ENCODE assay signal across 8 cellular contexts in genomic region chr2:173159794-173160463, GRCh38.
DNase-seq lines count a peak whose midpoint lies in the region; ATAC-seq and TF ChIP-seq lines count a peak whose summit lies in the region.

No MANE protein-coding gene starts in this region.

- H3K27me3 Mint-ChIP-seq in endodermal cell (ENCODE audit: insufficient read depth) = no peaks in the 10 kb centered on the region

- peaks cover 27% of the 10 kb centered on the region for H3K9me3 ChIP-seq in endodermal cell (ENCODE audit: control insufficient read depth, low read length)

- peaks cover 5% of the 10 kb centered on the region for H3K4me1 Mint-ChIP-seq in endodermal cell

- H3K27me3 ChIP-seq in endodermal cell (ENCODE audit: control insufficient read depth, insufficient read depth, low read length, poor library complexity, severe bottlenecking) = no peaks in the 10 kb centered on the region

- 77% methylated on average over 1 of the region's 1 CpG; no CpG with 5 or more reads in 1 of the 2 experiments for WGBS in endodermal cell (ENCODE audit: insufficient coverage in 1 of 2, insufficient read length in 1 of 2), 2 experiments

- TF ChIP-seq POLR2A in NB4 (IDR thresholded peaks at IDR 0.05; ENCODE audit: extremely low read depth, insufficient read length) = no peak

- no peak for ATAC-seq in HG03196 (IDR thresholded peaks at IDR 0.05; ENCODE audit: unreplicated experiment)

- H3K9me3 Mint-ChIP-seq in endodermal cell = peaks cover 29% of the 10 kb centered on the region

- no peaks in the 10 kb centered on the region for H3K4me1 ChIP-seq in endodermal cell (ENCODE audit: control insufficient read depth, insufficient read depth, low read length)

- no peak overlapping the region for H3K27ac Mint-ChIP-seq in endodermal cell

- DNase-seq in AG20443 (ENCODE audit: low spot score) = peak; percentile 92
- DNase-seq in NB4 (ENCODE audit: low read depth) = peak; percentile 76
- DNase-seq in endodermal cell = peak; percentile 50
- peak; percentile 55 for DNase-seq in myocyte (ENCODE audit: low read depth)
- no peak for DNase-seq in NCI-H1048 (lab: John Stamatoyannopoulos, UW)
- no peak for DNase-seq in germinal center (ENCODE audit: low spot score)
- no peak for DNase-seq in activated CD8-positive, alpha-beta memory T cell treated with anti-CD3 and anti-CD28 coated beads for 24 hours

- H3K4me3 ChIP-seq in NB4 (ENCODE audit: low read depth, low read length) (no peak overlapping the region), endodermal cell (ENCODE audit: low read length) (no peak overlapping the region)

- TF ChIP-seq CTCF in NB4 (IDR thresholded peaks at IDR 0.05; ENCODE audit: low read depth, low read length) = no peak
- TF ChIP-seq CTCF in endodermal cell (conservative IDR thresholded peaks at IDR 0.05) = no peak

- no peak overlapping the region for H3K27ac ChIP-seq in endodermal cell (ENCODE audit: low read depth, low read length)

- peaks cover 5% of the 10 kb centered on the region for H3K36me3 ChIP-seq in endodermal cell (ENCODE audit: control insufficient read depth, insufficient read depth, low read length)

- no peak overlapping the region for H3K4me3 Mint-ChIP-seq in endodermal cell

- no peak overlapping the region for H3K9ac ChIP-seq in endodermal cell (ENCODE audit: extremely low read depth, low read length, poor library complexity, severe bottlenecking)

- H3K36me3 Mint-ChIP-seq in endodermal cell (ENCODE audit: low read depth) = peaks cover 30% of the 10 kb centered on the region

Comparison
In these comparisons a context has a peak if more than half of its experiments do, and no peak if none do; other contexts are left out.
1. DNase-seq: peak in AG20443 (single experiment), NB4 (single experiment), endodermal cell (single experiment) and myocyte (single experiment); none in NCI-H1048 (single experiment), germinal center (single experiment) and activated CD8-positive, alpha-beta memory T cell treated with anti-CD3 and anti-CD28 coated beads for 24 hours (single experiment).